ENCODE assay signal across 20 cellular contexts in genomic region chr20:14525439-14525838, GRCh38.
DNase-seq lines count a peak whose midpoint lies in the region; ATAC-seq and TF ChIP-seq lines count a peak whose summit lies in the region.
"Had no signal": no experiment of that assay in that cellular context is flagged by ENCODE, and none has a peak within 500 bp of the region (broad histone marks: within the 10 kb centered on the region; RNA-seq: fewer than 3 reads in every experiment).

No MANE protein-coding gene starts in this region.

- in situ Hi-C loops in G401 (cut with HindIII; ENCODE audit: low sequenced_read_pairs) = no loop called here

- DNase-seq in NCI-H2171 treated with DMSO at 0.1 percent for 48 hours (lab: John Stamatoyannopoulos, UW) (peak; percentile 31), NCI-H2171 (lab: John Stamatoyannopoulos, UW) (no peak), G401 (ENCODE audit: low spot score) (peak; percentile 86), cerebellar cortex (ENCODE audit: low spot score) (peak; percentile 84), myocyte (ENCODE audit: low read depth) (peak; percentile 16), erythroblast (lab: John Stamatoyannopoulos, UW) (no peak)
- DNase-seq: 8988T; ACHN; BE2C; CD4-positive, alpha-beta memory T cell; CD4-positive, CD25-positive, alpha-beta regulatory T cell; CD8-positive, alpha-beta memory T cell; COR-L47; DMS153; DMS53; DMS79; DND-41; EL; GF-D8 had no signal

- ATAC-seq in GM18867 (IDR thresholded peaks at IDR 0.05; ENCODE audit: unreplicated experiment) = no peak

- TF ChIP-seq POLR2A in erythroblast (IDR thresholded peaks at IDR 0.05; ENCODE audit: low read length) = no peak

Comparison
In these comparisons a context has a peak if more than half of its experiments do, and no peak if none do; other contexts are left out.
1. DNase-seq: peak in NCI-H2171 treated with DMSO at 0.1 percent for 48 hours (single experiment), G401 (single experiment), cerebellar cortex (single experiment) and myocyte (single experiment); none in NCI-H2171 (single experiment) and erythroblast (0 of 2).